In the genomic region with DNA sequence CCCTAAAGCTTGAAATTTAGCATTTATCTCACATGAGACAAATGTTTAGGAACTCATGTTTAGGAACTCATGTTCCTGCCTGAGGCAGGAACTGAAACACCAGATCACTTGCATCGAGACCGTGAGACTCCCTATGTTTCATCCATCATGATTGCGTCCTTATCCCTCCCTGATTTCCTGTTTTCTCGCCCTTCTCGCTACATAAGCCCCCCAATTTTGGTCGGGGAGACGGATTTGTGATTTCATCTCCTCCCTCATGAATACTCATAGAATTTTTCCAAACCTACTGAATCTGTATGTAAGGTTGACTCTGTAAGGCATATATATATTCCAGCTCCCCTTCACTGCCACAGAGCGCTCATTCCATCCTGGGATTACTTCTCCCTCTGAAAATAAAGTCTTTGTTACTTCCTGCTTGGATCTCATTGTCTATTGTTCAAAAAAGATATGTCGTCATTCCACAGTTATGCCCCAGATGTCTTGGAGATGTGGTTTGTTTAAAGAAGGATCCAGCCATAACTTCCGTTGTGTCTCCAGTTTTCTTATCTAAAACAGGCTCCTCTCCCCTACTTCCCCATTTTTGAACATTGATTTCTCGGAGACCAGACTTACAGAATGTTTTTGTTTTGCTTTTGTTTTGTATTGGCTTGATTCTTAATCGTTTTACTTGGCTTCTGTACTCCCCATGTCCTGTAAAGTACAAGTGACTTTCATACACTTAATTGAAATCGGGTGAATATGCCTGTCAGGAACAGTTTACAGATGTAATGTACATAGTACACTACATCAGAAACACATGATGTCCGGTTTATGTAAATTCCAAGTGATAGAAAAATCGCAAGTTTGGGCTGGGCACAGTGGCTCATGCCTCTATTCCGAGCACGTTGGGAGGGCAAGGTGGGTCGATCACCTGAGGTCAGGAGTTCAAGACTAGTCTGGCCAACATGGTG, we compare ENCODE assay signal across 1 cellular context.
TF ChIP-seq lines count a peak whose summit lies in the region.

No MANE protein-coding gene starts in this region.

TF ChIP-seq in HepG2, 621 proteins besides CTCF, POLR2A, EP300 and RAD21 (continued from another document and continues in another):
- TF ChIP-seq PATZ1 (CRISPR knock-in tag; IDR thresholded peaks at IDR 0.05) (no peak), ZNF879 (CRISPR knock-in tag; IDR thresholded peaks at IDR 0.05) (0 out of 2 replicates have a peak, but pooled peaks have one; percentile 47), ZNF597 (CRISPR knock-in tag; IDR thresholded peaks at IDR 0.05) (no peak), TARDBP (CRISPR knock-in tag; IDR thresholded peaks at IDR 0.05) (0 out of 2 replicates have a peak, but pooled peaks have one; percentile 18), ZNF143 (CRISPR knock-in tag; IDR thresholded peaks at IDR 0.05) (no peak), SNAPC5 (CRISPR knock-in tag; IDR thresholded peaks at IDR 0.05; ENCODE audit: borderline replicate concordance) (no peak), ATF7 (IDR thresholded peaks at IDR 0.05) (peak; percentile 73), ATF7 (CRISPR knock-in tag; IDR thresholded peaks at IDR 0.05) (no peak), ZC3H4 (CRISPR knock-in tag; IDR thresholded peaks at IDR 0.05; ENCODE audit: borderline replicate concordance) (0 out of 2 replicates have a peak, but pooled peaks have one; percentile 69), FOXK1 (CRISPR knock-in tag; IDR thresholded peaks at IDR 0.05; ENCODE audit: borderline replicate concordance, low read depth) (no peak), ELF3 (CRISPR knock-in tag; IDR thresholded peaks at IDR 0.05) (0 out of 2 replicates have a peak, but pooled peaks have one; percentile 18), AGO2 (optimal IDR thresholded peaks at IDR 0.05; ENCODE audit: low read depth, low read length) (peak; percentile 45), ZNF513 (CRISPR knock-in tag; conservative IDR thresholded peaks at IDR 0.05) (no peak), KDM3A (CRISPR knock-in tag; IDR thresholded peaks at IDR 0.05; ENCODE audit: low read depth) (no peak), ADNP (CRISPR knock-in tag; IDR thresholded peaks at IDR 0.05) (no peak), SP1 (IDR thresholded peaks at IDR 0.05) (no peak), SP1 (CRISPR knock-in tag; IDR thresholded peaks at IDR 0.05) (no peak), ZMYM4 (CRISPR knock-in tag; IDR thresholded peaks at IDR 0.05) (0 out of 2 replicates have a peak, but pooled peaks have one; percentile 1), ZNF484 (CRISPR knock-in tag; IDR thresholded peaks at IDR 0.05; ENCODE audit: borderline replicate concordance, low read depth) (no peak), GFI1 (CRISPR knock-in tag; IDR thresholded peaks at IDR 0.05; ENCODE audit: borderline replicate concordance) (0 out of 2 replicates have a peak, but pooled peaks have one; percentile 36), SNAI1 (CRISPR knock-in tag; IDR thresholded peaks at IDR 0.05; ENCODE audit: borderline replicate concordance) (0 out of 2 replicates have a peak, but pooled peaks have one; percentile 4), EED (CRISPR knock-in tag; IDR thresholded peaks at IDR 0.05) (no peak), THAP11 (CRISPR knock-in tag; IDR thresholded peaks at IDR 0.05) (0 out of 2 replicates have a peak, but pooled peaks have one; percentile 3), ZFP62 (CRISPR knock-in tag; IDR thresholded peaks at IDR 0.05) (no peak), ARHGAP35 (CRISPR knock-in tag; IDR thresholded peaks at IDR 0.05; ENCODE audit: borderline replicate concordance) (no peak), ZNF598 (CRISPR knock-in tag; IDR thresholded peaks at IDR 0.05; ENCODE audit: borderline replicate concordance) (no peak), ZNF431 (CRISPR knock-in tag; IDR thresholded peaks at IDR 0.05; ENCODE audit: borderline replicate concordance, low read depth) (0 out of 2 replicates have a peak, but pooled peaks have one; percentile 48), SKI (IDR thresholded peaks at IDR 0.05; ENCODE audit: partially characterized antibody) (no peak), RBFOX2 (IDR thresholded peaks at IDR 0.05; ENCODE audit: low read depth, low read length) (peak; percentile 75), SYNCRIP (IDR thresholded peaks at IDR 0.05; ENCODE audit: insufficient read depth, low read depth, low read length) (no peak), ZNF644 (CRISPR knock-in tag; IDR thresholded peaks at IDR 0.05; ENCODE audit: low read depth) (no peak)
- TF ChIP-seq, protein P1, sequence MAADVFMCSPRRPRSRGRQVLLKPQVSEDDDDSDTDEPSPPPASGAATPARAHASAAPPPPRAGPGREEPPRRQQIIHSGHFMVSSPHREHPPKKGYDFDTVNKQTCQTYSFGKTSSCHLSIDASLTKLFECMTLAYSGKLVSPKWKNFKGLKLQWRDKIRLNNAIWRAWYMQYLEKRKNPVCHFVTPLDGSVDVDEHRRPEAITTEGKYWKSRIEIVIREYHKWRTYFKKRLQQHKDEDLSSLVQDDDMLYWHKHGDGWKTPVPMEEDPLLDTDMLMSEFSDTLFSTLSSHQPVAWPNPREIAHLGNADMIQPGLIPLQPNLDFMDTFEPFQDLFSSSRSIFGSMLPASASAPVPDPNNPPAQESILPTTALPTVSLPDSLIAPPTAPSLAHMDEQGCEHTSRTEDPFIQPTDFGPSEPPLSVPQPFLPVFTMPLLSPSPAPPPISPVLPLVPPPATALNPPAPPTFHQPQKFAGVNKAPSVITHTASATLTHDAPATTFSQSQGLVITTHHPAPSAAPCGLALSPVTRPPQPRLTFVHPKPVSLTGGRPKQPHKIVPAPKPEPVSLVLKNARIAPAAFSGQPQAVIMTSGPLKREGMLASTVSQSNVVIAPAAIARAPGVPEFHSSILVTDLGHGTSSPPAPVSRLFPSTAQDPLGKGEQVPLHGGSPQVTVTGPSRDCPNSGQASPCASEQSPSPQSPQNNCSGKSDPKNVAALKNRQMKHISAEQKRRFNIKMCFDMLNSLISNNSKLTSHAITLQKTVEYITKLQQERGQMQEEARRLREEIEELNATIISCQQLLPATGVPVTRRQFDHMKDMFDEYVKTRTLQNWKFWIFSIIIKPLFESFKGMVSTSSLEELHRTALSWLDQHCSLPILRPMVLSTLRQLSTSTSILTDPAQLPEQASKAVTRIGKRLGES (CRISPR knock-in tag; IDR thresholded peaks at IDR 0.05; ENCODE audit: borderline replicate concordance): no peak
- TF ChIP-seq, protein P2, sequence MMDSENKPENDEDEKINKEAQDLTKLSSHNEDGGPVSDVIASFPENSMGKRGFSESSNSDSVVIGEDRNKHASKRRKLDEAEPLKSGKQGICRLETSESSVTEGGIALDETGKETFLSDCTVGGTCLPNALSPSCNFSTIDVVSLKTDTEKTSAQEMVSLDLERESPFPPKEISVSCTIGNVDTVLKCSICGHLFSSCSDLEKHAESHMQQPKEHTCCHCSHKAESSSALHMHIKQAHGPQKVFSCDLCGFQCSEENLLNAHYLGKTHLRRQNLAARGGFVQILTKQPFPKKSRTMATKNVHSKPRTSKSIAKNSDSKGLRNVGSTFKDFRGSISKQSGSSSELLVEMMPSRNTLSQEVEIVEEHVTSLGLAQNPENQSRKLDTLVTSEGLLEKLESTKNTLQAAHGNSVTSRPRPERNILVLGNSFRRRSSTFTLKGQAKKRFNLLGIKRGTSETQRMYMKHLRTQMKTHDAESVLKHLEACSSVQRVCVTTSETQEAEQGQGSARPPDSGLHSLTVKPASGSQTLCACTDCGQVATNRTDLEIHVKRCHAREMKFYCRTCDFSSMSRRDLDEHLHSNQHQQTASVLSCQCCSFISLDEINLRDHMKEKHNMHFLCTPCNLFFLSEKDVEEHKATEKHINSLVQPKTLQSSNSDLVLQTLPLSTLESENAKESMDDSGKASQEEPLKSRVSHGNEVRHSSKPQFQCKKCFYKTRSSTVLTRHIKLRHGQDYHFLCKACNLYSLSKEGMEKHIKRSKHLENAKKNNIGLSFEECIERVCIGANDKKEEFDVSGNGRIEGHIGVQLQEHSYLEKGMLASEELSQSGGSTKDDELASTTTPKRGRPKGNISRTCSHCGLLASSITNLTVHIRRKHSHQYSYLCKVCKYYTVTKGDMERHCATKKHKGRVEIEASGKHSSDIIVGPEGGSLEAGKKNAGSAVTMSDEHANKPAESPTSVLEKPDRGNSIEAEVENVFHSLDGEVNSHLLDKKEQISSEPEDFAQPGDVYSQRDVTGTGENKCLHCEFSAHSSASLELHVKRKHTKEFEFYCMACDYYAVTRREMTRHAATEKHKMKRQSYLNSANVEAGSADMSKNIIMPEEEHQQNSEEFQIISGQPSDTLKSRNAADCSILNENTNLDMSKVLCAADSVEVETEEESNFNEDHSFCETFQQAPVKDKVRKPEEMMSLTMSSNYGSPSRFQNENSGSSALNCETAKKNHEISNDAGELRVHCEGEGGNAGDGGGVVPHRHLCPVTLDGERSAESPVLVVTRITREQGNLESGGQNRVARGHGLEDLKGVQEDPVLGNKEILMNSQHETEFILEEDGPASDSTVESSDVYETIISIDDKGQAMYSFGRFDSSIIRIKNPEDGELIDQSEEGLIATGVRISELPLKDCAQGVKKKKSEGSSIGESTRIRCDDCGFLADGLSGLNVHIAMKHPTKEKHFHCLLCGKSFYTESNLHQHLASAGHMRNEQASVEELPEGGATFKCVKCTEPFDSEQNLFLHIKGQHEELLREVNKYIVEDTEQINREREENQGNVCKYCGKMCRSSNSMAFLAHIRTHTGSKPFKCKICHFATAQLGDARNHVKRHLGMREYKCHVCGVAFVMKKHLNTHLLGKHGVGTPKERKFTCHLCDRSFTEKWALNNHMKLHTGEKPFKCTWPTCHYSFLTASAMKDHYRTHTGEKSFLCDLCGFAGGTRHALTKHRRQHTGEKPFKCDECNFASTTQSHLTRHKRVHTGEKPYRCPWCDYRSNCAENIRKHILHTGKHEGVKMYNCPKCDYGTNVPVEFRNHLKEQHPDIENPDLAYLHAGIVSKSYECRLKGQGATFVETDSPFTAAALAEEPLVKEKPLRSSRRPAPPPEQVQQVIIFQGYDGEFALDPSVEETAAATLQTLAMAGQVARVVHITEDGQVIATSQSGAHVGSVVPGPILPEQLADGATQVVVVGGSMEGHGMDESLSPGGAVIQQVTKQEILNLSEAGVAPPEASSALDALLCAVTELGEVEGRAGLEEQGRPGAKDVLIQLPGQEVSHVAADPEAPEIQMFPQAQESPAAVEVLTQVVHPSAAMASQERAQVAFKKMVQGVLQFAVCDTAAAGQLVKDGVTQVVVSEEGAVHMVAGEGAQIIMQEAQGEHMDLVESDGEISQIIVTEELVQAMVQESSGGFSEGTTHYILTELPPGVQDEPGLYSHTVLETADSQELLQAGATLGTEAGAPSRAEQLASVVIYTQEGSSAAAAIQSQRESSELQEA (CRISPR knock-in tag; IDR thresholded peaks at IDR 0.05; ENCODE audit: not compliant biosample characterization): no peak
- TF ChIP-seq, protein P3, sequence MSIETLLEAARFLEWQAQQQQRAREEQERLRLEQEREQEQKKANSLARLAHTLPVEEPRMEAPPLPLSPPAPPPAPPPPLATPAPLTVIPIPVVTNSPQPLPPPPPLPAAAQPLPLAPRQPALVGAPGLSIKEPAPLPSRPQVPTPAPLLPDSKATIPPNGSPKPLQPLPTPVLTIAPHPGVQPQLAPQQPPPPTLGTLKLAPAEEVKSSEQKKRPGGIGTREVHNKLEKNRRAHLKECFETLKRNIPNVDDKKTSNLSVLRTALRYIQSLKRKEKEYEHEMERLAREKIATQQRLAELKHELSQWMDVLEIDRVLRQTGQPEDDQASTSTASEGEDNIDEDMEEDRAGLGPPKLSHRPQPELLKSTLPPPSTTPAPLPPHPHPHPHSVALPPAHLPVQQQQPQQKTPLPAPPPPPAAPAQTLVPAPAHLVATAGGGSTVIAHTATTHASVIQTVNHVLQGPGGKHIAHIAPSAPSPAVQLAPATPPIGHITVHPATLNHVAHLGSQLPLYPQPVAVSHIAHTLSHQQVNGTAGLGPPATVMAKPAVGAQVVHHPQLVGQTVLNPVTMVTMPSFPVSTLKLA (IDR thresholded peaks at IDR 0.05): no peak
- TF ChIP-seq, protein P4, sequence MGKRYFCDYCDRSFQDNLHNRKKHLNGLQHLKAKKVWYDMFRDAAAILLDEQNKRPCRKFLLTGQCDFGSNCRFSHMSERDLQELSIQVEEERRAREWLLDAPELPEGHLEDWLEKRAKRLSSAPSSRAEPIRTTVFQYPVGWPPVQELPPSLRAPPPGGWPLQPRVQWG (CRISPR knock-in tag; IDR thresholded peaks at IDR 0.05; ENCODE audit: borderline replicate concordance, low read depth): no peak
